8 cellular contexts compared by ENCODE assay signal in genomic region chr4:184473515-184474260, GRCh38. TPM values are rescaled to one million over a fixed set of nuclear protein-coding genes. Genes with fewer than 3 reads are reported as not detected.
DNase-seq lines count a peak whose midpoint lies in the region; ATAC-seq and TF ChIP-seq lines count a peak whose summit lies in the region.

No MANE protein-coding gene starts in this region.

- no peak for TF ChIP-seq EP300 in ovary (IDR thresholded peaks at IDR 0.05)

- peaks cover 55% of the 10 kb centered on the region for H3K36me3 Mint-ChIP-seq in activated naive CD4-positive, alpha-beta T cell treated with anti-CD3 and anti-CD28 coated beads, Interleukin-2, amount 10 ng/mL, durations not matched to agents 7 days and 5 days
- no peaks in the 10 kb centered on the region for H3K36me3 Mint-ChIP-seq in glutamatergic neuron (ENCODE audit: unreplicated experiment)

- H3K4me1 ChIP-seq in DND-41 (ENCODE audit: insufficient read depth, low read length) (peaks cover 38% of the 10 kb centered on the region), HEK293 (ENCODE audit: control insufficient read depth, insufficient read depth, low read length) (peaks cover 9% of the 10 kb centered on the region; the same call in 1 of the 2 replicates), ovary (ENCODE audit: insufficient read depth) (peaks cover 3% of the 10 kb centered on the region)

- no peak for TF ChIP-seq CTCF in DND-41 (IDR thresholded peaks at IDR 0.05; ENCODE audit: borderline replicate concordance, extremely low read depth, low read length, poor library complexity, severe bottlenecking)
- TF ChIP-seq CTCF in HEK293 (tag by site-specific recombination; IDR thresholded peaks at IDR 0.05) = peak; percentile 21; the same call in 1 of the 2 replicates
- TF ChIP-seq CTCF in glutamatergic neuron (IDR thresholded peaks at IDR 0.05; ENCODE audit: partially characterized antibody, unreplicated experiment) = no peak
- no peak for TF ChIP-seq CTCF in ovary (IDR thresholded peaks at IDR 0.05)

- peak overlapping the region; percentile 85 for H2AFZ ChIP-seq in DND-41 (ENCODE audit: low read depth, low read length)

- H3K27me3 Mint-ChIP-seq in activated naive CD4-positive, alpha-beta T cell treated with anti-CD3 and anti-CD28 coated beads, Interleukin-2, amount 10 ng/mL, durations not matched to agents 7 days and 5 days = no peaks in the 10 kb centered on the region
- peaks cover 7% of the 10 kb centered on the region for H3K27me3 Mint-ChIP-seq in glutamatergic neuron (ENCODE audit: unreplicated experiment)

- H4K20me1 ChIP-seq in DND-41 (ENCODE audit: insufficient read depth, low read length) = peaks cover 16% of the 10 kb centered on the region

- WGBS in ovary, 3 donors = 0 to 1% (median 0%) methylated on average over 31 to 65 of the region's 65 CpGs

- no peaks in the 10 kb centered on the region for H3K9me3 ChIP-seq in DND-41 (ENCODE audit: insufficient read depth, low read length, severe bottlenecking)
- H3K9me3 ChIP-seq in HEK293 (ENCODE audit: control insufficient read depth, insufficient read depth, low read depth, low read length) = no peaks in the 10 kb centered on the region
- H3K9me3 ChIP-seq in ovary = no peaks in the 10 kb centered on the region

- intact Hi-C loops in ovary (cut with DNase I) = loop anchor here (2.0 to 10.0 kb wide), 8 partner anchors 61 to 189 kb away; no protein-coding TSS in a partner anchor

- H3K4me1 Mint-ChIP-seq in activated naive CD4-positive, alpha-beta T cell treated with anti-CD3 and anti-CD28 coated beads, Interleukin-2, amount 10 ng/mL, durations not matched to agents 7 days and 5 days = peaks cover 57% of the 10 kb centered on the region
- peaks cover 5% of the 10 kb centered on the region for H3K4me1 Mint-ChIP-seq in glutamatergic neuron (ENCODE audit: low read depth, unreplicated experiment)

- TF ChIP-seq POLR2A in ovary (IDR thresholded peaks at IDR 0.05) = no peak

- ATAC-seq in DND-41 (ENCODE audit: insufficient read depth, low read depth) = peak; percentile 58

- peaks cover 70% of the 10 kb centered on the region for H3K79me2 ChIP-seq in DND-41 (ENCODE audit: insufficient read depth, low read length)

- H3K36me3 ChIP-seq in DND-41 (ENCODE audit: insufficient read depth, low read length) (no peaks in the 10 kb centered on the region; the same call in 1 of the 2 replicates), HEK293 (ENCODE audit: control insufficient read depth in 2 of 2, insufficient read depth in 1 of 2, low read length in 2 of 2) (no peaks in the 10 kb centered on the region), ovary (no peaks in the 10 kb centered on the region)

- H3K9me3 Mint-ChIP-seq in activated naive CD4-positive, alpha-beta T cell treated with anti-CD3 and anti-CD28 coated beads, Interleukin-2, amount 10 ng/mL, durations not matched to agents 7 days and 5 days = no peaks in the 10 kb centered on the region
- peaks cover 7% of the 10 kb centered on the region for H3K9me3 Mint-ChIP-seq in glutamatergic neuron (ENCODE audit: unreplicated experiment)

- CTCF ChIA-PET in HEK293 (lab: Yijun Ruan, JAX) = no interaction called here
- CTCF ChIA-PET in activated naive CD4-positive, alpha-beta T cell treated with anti-CD3 and anti-CD28 coated beads, Interleukin-2, amount 10 ng/mL, durations not matched to agents 7 days and 5 days (lab: Charles Lee) = interaction anchor here (1.3 to 1.5 kb wide), 2 partner anchors 62 to 210 kb away, joined by 4 to 6 read pairs; no protein-coding TSS in a partner anchor

- POLR2A ChIA-PET in HEK293 (lab: Yijun Ruan, JAX) = interaction anchor here (0.6 to 1.6 kb wide), 14 partner anchors 16 to 260 kb away, joined by 3 to 16 read pairs (median 4); partner anchors contain the start of genes CASP3, CENPU and PRIMPOL

- peak; percentile 74 for DNase-seq in DND-41
- peak; percentile 33 for DNase-seq in RKO (ENCODE audit: low spot score)
- DNase-seq in activated naive CD4-positive, alpha-beta T cell treated with anti-CD3 and anti-CD28 coated beads, Interleukin-2, amount 10 ng/mL, durations not matched to agents 7 days and 5 days = peak; percentile 67
- peak; percentile 72 for DNase-seq in glutamatergic neuron
- peak; percentile 31 to 63 (median 59) for DNase-seq in ovary
- DNase-seq in NCI-H524 treated with DMSO at 0.1 percent for 48 hours (lab: John Stamatoyannopoulos, UW) = no peak
- DNase-seq in NCI-H446 (lab: John Stamatoyannopoulos, UW) = no peak

- H3K27me3 ChIP-seq in DND-41 (ENCODE audit: insufficient read depth, low read length, poor library complexity) (no peaks in the 10 kb centered on the region), ovary (no peaks in the 10 kb centered on the region)

- H3K4me3 Mint-ChIP-seq in activated naive CD4-positive, alpha-beta T cell treated with anti-CD3 and anti-CD28 coated beads, Interleukin-2, amount 10 ng/mL, durations not matched to agents 7 days and 5 days = peak overlapping the region; percentile 100
- peak overlapping the region; percentile 97 for H3K4me3 Mint-ChIP-seq in glutamatergic neuron (ENCODE audit: unreplicated experiment)

- H3K4me3 ChIP-seq in DND-41 (ENCODE audit: low read depth in 1 of 2, low read length in 2 of 2) (peak overlapping the region; percentile 79 to 81), HEK293 (ENCODE audit: low read depth, low read length) (peak overlapping the region; percentile 81), ovary (peak overlapping the region; percentile 67)

- peak overlapping the region; percentile 89 for H3K4me2 ChIP-seq in DND-41 (ENCODE audit: insufficient read depth, low read length)

- H3K27ac ChIP-seq in DND-41 (ENCODE audit: low read length) (peak overlapping the region; percentile 87), HEK293 (ENCODE audit: extremely low read depth, low read depth, low read length) (peak overlapping the region; percentile 76), ovary (peak overlapping the region; percentile 91 to 95)

- H3K9ac ChIP-seq in DND-41 (ENCODE audit: low read depth, low read length) = peak overlapping the region; percentile 87

- H3K27ac Mint-ChIP-seq in activated naive CD4-positive, alpha-beta T cell treated with anti-CD3 and anti-CD28 coated beads, Interleukin-2, amount 10 ng/mL, durations not matched to agents 7 days and 5 days = peak overlapping the region; percentile 100
- peak overlapping the region; percentile 89 for H3K27ac Mint-ChIP-seq in glutamatergic neuron (ENCODE audit: unreplicated experiment)

TF ChIP-seq in HEK293, 187 proteins besides CTCF, POLR2A, EP300 and RAD21 (continues in another document):
- TF ChIP-seq, protein P1, sequence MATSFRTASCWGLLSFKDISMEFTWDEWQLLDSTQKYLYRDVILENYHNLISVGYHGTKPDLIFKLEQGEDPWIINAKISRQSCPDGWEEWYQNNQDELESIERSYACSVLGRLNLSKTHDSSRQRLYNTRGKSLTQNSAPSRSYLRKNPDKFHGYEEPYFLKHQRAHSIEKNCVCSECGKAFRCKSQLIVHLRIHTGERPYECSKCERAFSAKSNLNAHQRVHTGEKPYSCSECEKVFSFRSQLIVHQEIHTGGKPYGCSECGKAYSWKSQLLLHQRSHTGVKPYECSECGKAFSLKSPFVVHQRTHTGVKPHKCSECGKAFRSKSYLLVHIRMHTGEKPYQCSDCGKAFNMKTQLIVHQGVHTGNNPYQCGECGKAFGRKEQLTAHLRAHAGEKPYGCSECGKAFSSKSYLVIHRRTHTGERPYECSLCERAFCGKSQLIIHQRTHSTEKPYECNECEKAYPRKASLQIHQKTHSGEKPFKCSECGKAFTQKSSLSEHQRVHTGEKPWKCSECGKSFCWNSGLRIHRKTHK (tag by site-specific recombination; IDR thresholded peaks at IDR 0.05) = no peak
- TF ChIP-seq ZNF155 (tag by site-specific recombination; IDR thresholded peaks at IDR 0.05) (no peak), ZNF629 (tag by site-specific recombination; IDR thresholded peaks at IDR 0.05) (no peak), ZNF239 (tag by site-specific recombination; IDR thresholded peaks at IDR 0.05) (no peak), ZNF248 (tag by site-specific recombination; IDR thresholded peaks at IDR 0.05) (no peak), ZBTB1 (tag by site-specific recombination; IDR thresholded peaks at IDR 0.05) (no peak), KLF1 (tag by site-specific recombination; IDR thresholded peaks at IDR 0.05) (no peak), ZFHX2 (tag by site-specific recombination; conservative IDR thresholded peaks at IDR 0.05) (peak; percentile 71), ZNF776 (tag by site-specific recombination; IDR thresholded peaks at IDR 0.05; ENCODE audit: borderline replicate concordance) (no peak), KLF9 (tag by site-specific recombination; IDR thresholded peaks at IDR 0.05; ENCODE audit: low read depth) (peak; percentile 18; the same call in 1 of the 2 replicates), HOXC10 (CRISPR knock-in tag; IDR thresholded peaks at IDR 0.05) (no peak), SP7 (tag by site-specific recombination; IDR thresholded peaks at IDR 0.05) (no peak), ZNF768 (tag by site-specific recombination; IDR thresholded peaks at IDR 0.05) (no peak)
- TF ChIP-seq, protein P2, sequence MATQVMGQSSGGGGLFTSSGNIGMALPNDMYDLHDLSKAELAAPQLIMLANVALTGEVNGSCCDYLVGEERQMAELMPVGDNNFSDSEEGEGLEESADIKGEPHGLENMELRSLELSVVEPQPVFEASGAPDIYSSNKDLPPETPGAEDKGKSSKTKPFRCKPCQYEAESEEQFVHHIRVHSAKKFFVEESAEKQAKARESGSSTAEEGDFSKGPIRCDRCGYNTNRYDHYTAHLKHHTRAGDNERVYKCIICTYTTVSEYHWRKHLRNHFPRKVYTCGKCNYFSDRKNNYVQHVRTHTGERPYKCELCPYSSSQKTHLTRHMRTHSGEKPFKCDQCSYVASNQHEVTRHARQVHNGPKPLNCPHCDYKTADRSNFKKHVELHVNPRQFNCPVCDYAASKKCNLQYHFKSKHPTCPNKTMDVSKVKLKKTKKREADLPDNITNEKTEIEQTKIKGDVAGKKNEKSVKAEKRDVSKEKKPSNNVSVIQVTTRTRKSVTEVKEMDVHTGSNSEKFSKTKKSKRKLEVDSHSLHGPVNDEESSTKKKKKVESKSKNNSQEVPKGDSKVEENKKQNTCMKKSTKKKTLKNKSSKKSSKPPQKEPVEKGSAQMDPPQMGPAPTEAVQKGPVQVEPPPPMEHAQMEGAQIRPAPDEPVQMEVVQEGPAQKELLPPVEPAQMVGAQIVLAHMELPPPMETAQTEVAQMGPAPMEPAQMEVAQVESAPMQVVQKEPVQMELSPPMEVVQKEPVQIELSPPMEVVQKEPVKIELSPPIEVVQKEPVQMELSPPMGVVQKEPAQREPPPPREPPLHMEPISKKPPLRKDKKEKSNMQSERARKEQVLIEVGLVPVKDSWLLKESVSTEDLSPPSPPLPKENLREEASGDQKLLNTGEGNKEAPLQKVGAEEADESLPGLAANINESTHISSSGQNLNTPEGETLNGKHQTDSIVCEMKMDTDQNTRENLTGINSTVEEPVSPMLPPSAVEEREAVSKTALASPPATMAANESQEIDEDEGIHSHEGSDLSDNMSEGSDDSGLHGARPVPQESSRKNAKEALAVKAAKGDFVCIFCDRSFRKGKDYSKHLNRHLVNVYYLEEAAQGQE (tag by site-specific recombination; IDR thresholded peaks at IDR 0.05) = no peak

RNA-seq across cellular contexts. Expression of gene IRF2, which starts 0.7 kb away (rescaled TPM):
- total RNA-seq in glutamatergic neuron (ENCODE audit: unreplicated experiment) (7.4 TPM), ovary (10 to 100 TPM; 27.8 to 68.4 (median 40.7) TPM)
- polyA plus RNA-seq in ovary = 10 to 100 TPM; 31.7 to 60.6 TPM

Comparison
In these comparisons a context has a peak if more than half of its experiments do, and no peak if none do; other contexts are left out.
1. DNase-seq: peak in DND-41 (single experiment), RKO (single experiment), activated naive CD4-positive, alpha-beta T cell treated with anti-CD3 and anti-CD28 coated beads, Interleukin-2, amount 10 ng/mL, durations not matched to agents 7 days and 5 days (single experiment), glutamatergic neuron (single experiment) and ovary (5 of 5); none in NCI-H524 treated with DMSO at 0.1 percent for 48 hours (single experiment) and NCI-H446 (0 of 2).
2. Peak in every context shown above with its lines, with median percentiles within 50 percentile points of each other: H3K27ac ChIP-seq and H3K4me3 ChIP-seq.